In genomic region chr5:96935556-96936430, GRCh38 we compare ENCODE assay signal across 8 cellular contexts. TPM values are rescaled to one million over a fixed set of nuclear protein-coding genes. Genes with fewer than 3 reads are reported as not detected.
DNase-seq lines count a peak whose midpoint lies in the region; ATAC-seq and TF ChIP-seq lines count a peak whose summit lies in the region.

Gene LNPEP, plus strand, starts transcription at chr5:96936080. Its CDS starts 76 bp downstream, at chr5:96936156.

- no peak for TF ChIP-seq CTCF in BE2C (IDR thresholded peaks at IDR 0.05; ENCODE audit: low read depth, low read length)

- CTCF ChIA-PET in activated CD4-positive, alpha-beta T cell treated with anti-CD3 and anti-CD28 coated beads, Interleukin-2, amount 10 ng/mL, durations not matched to agents 7 days and 5 days (lab: Charles Lee), result interaction anchor here (0.9 to 1.6 kb wide), 7 partner anchors 10 to 183 kb away, joined by 3 to 5 read pairs (median 3); partner anchors contain the start of gene ERAP2

- H3K4me1 ChIP-seq in BE2C, result peaks cover 3% of the 10 kb centered on the region; the same call in 1 of the 2 replicates

- H3K4me3 Mint-ChIP-seq in activated CD4-positive, alpha-beta T cell treated with anti-CD3 and anti-CD28 coated beads, Interleukin-2, amount 10 ng/mL, durations not matched to agents 7 days and 5 days, result peak within 1 kb of the TSS; percentile 81

- no peaks in the 10 kb centered on the region for H3K9me3 Mint-ChIP-seq in activated CD4-positive, alpha-beta T cell treated with anti-CD3 and anti-CD28 coated beads, Interleukin-2, amount 10 ng/mL, durations not matched to agents 7 days and 5 days

- no peaks in the 10 kb centered on the region for H3K27me3 Mint-ChIP-seq in activated CD4-positive, alpha-beta T cell treated with anti-CD3 and anti-CD28 coated beads, Interleukin-2, amount 10 ng/mL, durations not matched to agents 7 days and 5 days

- H3K4me3 ChIP-seq in BE2C (ENCODE audit: low read depth, low read length), result peak within 1 kb of the TSS; percentile 83

- peaks cover 56% of the 10 kb centered on the region for H3K4me1 Mint-ChIP-seq in activated CD4-positive, alpha-beta T cell treated with anti-CD3 and anti-CD28 coated beads, Interleukin-2, amount 10 ng/mL, durations not matched to agents 7 days and 5 days

- ATAC-seq in GM19324 (IDR thresholded peaks at IDR 0.05; ENCODE audit: low FRiP score, unreplicated experiment), result peak; percentile 54
- ATAC-seq in HG03469 (IDR thresholded peaks at IDR 0.05; ENCODE audit: unreplicated experiment), result peak; percentile 37

- DNase-seq in BE2C (peak; percentile 98), NCI-H526 treated with DMSO at 0.1 percent for 48 hours (lab: John Stamatoyannopoulos, UW) (peak; percentile 87), cortex of kidney (lab: John Stamatoyannopoulos, UW) (peak; percentile 90), left kidney (ENCODE audit: low read depth, low spot score) (peak; percentile 99)
- DNase-seq in activated CD4-positive, alpha-beta T cell treated with anti-CD3 and anti-CD28 coated beads, Interleukin-2, amount 10 ng/mL, durations not matched to agents 7 days and 5 days, result peak; percentile 95
- DNase-seq in stimulated activated CD4-positive, alpha-beta T cell treated with anti-CD3 and anti-CD28 coated beads, Interleukin-2, amount 100 ng/mL, for 24 hours, result peak; percentile 94

- H3K9me3 ChIP-seq in BE2C, result no peaks in the 10 kb centered on the region

- H3K36me3 ChIP-seq in BE2C, result no peaks in the 10 kb centered on the region

- peaks cover 40% of the 10 kb centered on the region for H3K36me3 Mint-ChIP-seq in activated CD4-positive, alpha-beta T cell treated with anti-CD3 and anti-CD28 coated beads, Interleukin-2, amount 10 ng/mL, durations not matched to agents 7 days and 5 days (ENCODE audit: low read depth)

- H3K27me3 ChIP-seq in BE2C, result no peaks in the 10 kb centered on the region

- POLR2A ChIA-PET in activated CD4-positive, alpha-beta T cell treated with anti-CD3 and anti-CD28 coated beads, Interleukin-2, amount 10 ng/mL, durations not matched to agents 7 days and 5 days (lab: Charles Lee), result interaction anchor here (0.6 to 1.2 kb wide), 3 partner anchors 13 to 128 kb away, joined by 3 to 8 read pairs (median 4); partner anchors contain the start of gene ERAP1

- peak within 1 kb of the TSS; percentile 97 for H3K27ac Mint-ChIP-seq in activated CD4-positive, alpha-beta T cell treated with anti-CD3 and anti-CD28 coated beads, Interleukin-2, amount 10 ng/mL, durations not matched to agents 7 days and 5 days

RNA-seq across cellular contexts. Expression of gene LNPEP, which starts in this region (rescaled TPM):
- 4.8 TPM for polyA plus RNA-seq in BE2C (2012; ENCODE audit: insufficient read depth, insufficient read length, low read depth)
- total RNA-seq in activated CD4-positive, alpha-beta T cell treated with anti-CD3 and anti-CD28 coated beads, Interleukin-2, amount 10 ng/mL, durations not matched to agents 7 days and 5 days, result 10 to 100 TPM; 91.4 to 97.2 TPM

Comparison
In these comparisons a context has a peak if more than half of its experiments do, and no peak if none do; other contexts are left out.
1. Peak in every context shown above with its lines: DNase-seq, ATAC-seq and H3K4me3 ChIP-seq.